Comparison of ENCODE assay signal across 29 cellular contexts in the genomic region with DNA sequence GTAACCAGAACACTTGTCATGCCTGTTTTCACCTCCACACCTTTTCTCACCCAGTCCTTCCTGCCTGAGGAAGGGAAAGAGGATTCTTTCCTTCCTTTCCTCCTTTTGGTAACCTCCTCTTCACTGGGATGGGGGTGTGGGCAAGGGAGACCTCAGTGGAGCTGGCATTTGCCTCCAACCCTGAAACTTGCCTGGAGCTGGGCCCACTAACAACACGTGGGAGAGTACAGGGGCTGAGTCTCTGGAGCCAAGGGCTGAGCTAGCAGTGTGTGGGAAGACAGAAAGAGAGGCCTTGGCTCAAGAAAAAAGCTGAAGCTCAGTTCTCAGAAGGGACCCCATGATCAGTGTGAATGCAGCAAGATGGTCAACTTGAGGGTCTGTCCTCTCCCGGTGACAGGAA.
"Had no signal": no experiment of that assay in that cellular context is flagged by ENCODE, and none has a peak within 500 bp of the region (broad histone marks: within the 10 kb centered on the region; RNA-seq: fewer than 3 reads in every experiment).

No MANE protein-coding gene starts in this region.

- H3K4me3 Mint-ChIP-seq: dendritic cell treated with granulocyte-macrophage colony-stimulating factor and Interleukin-4, amounts not matched to agents 40 ng/mL and 50 ng/mL, for 4 days; mesothelial cell of epicardium; nephron; stimulated activated memory B cell treated with anti-CD40 and anti-IgM and Interleukin-4, amounts not matched to agents 10 μg/mL and 1 μg/mL and 100 μg/mL, for 72 hours had no signal

- H3K4me1 Mint-ChIP-seq: mesothelial cell of epicardium; naive thymus-derived CD4-positive, alpha-beta T cell; nephron; stimulated activated memory B cell treated with anti-CD40 and anti-IgM and Interleukin-4, amounts not matched to agents 10 μg/mL and 1 μg/mL and 100 μg/mL, for 72 hours had no signal

- H3K36me3 ChIP-seq: esophagus squamous epithelium, heart right ventricle, lower lobe of right lung, ovary, spleen, tibial artery, upper lobe of left lung, uterus had no signal

- H3K27ac ChIP-seq: esophagus squamous epithelium, heart right ventricle, lower lobe of right lung, ovary, psoas muscle, skin epidermis, spleen, testis, tibial artery, upper lobe of left lung, uterus had no signal

- H3K27me3 ChIP-seq: ovary, testis, upper lobe of left lung, uterus had no signal

- H3K27ac Mint-ChIP-seq: dendritic cell treated with granulocyte-macrophage colony-stimulating factor and Interleukin-4, amounts not matched to agents 40 ng/mL and 50 ng/mL, for 4 days; mesothelial cell of epicardium; naive thymus-derived CD4-positive, alpha-beta T cell; nephron; stimulated activated memory B cell treated with anti-CD40 and anti-IgM and Interleukin-4, amounts not matched to agents 10 μg/mL and 1 μg/mL and 100 μg/mL, for 72 hours had no signal

- ATAC-seq: heart right ventricle; left colon; left ventricle myocardium superior; lower lobe of right lung; naive thymus-derived CD4-positive, alpha-beta T cell; psoas muscle; right cardiac atrium; stimulated activated memory B cell treated with anti-CD40 and anti-IgM and Interleukin-4, amounts not matched to agents 10 μg/mL and 1 μg/mL and 100 μg/mL, for 72 hours; stimulated activated naive CD8-positive, alpha-beta T cell treated with anti-CD3 and anti-CD28 coated beads, Interleukin-15, Interleukin-2, amounts not matched to agents 100 U/mL and 50 U/mL, for 24 hours had no signal

- H3K36me3 Mint-ChIP-seq: mesothelial cell of epicardium; stimulated activated memory B cell treated with anti-CD40 and anti-IgM and Interleukin-4, amounts not matched to agents 10 μg/mL and 1 μg/mL and 100 μg/mL, for 72 hours had no signal

- H3K4me3 ChIP-seq: esophagus squamous epithelium, heart right ventricle, lower lobe of right lung, ovary, psoas muscle, skin epidermis, spleen, testis, tibial artery, upper lobe of left lung, uterus had no signal

- DNase-seq: effector memory CD4-positive, alpha-beta T cell; erythroblast; esophagus squamous epithelium; foreskin melanocyte; glutamatergic neuron; heart right ventricle; hippocampal formation; kidney glomerular epithelial cell; left colon; left ventricle myocardium superior; lower lobe of right lung; naive thymus-derived CD4-positive, alpha-beta T cell; nucleus accumbens; ovary; psoas muscle; right cardiac atrium; spleen; stimulated activated CD4-positive, alpha-beta T cell treated with anti-CD3 and anti-CD28 coated beads, Interleukin-4, amount 100 ng/mL, for 4 hours; stimulated activated naive CD8-positive, alpha-beta T cell treated with anti-CD3 and anti-CD28 coated beads, Interleukin-15, Interleukin-2, amounts not matched to agents 100 U/mL and 50 U/mL, for 24 hours; substantia nigra; testis; tibial artery; upper lobe of left lung; uterus had no signal

- H3K9me3 ChIP-seq: testis had no signal
